ENCODE assay signal across 8 cellular contexts in genomic region chr4:26787461-26788340, GRCh38.
DNase-seq lines count a peak whose midpoint lies in the region; ATAC-seq and TF ChIP-seq lines count a peak whose summit lies in the region.

No MANE protein-coding gene starts in this region.

- TF ChIP-seq POLR2A in stomach (IDR thresholded peaks at IDR 0.05) = no peak

- H3K4me1 ChIP-seq in muscle layer of duodenum (ENCODE audit: control insufficient read depth in 1 of 2, insufficient read depth in 2 of 2, low read length in 2 of 2) (peaks cover 9 to 12% of the 10 kb centered on the region in 2 donors), stomach (peaks cover 0 to 18% (median 15%) of the 10 kb centered on the region in 4 donors)

- no peaks in the 10 kb centered on the region for H3K27me3 ChIP-seq in muscle layer of duodenum (ENCODE audit: low read depth, low read length)
- H3K27me3 ChIP-seq in stomach = no peaks in the 10 kb centered on the region

- peak; percentile 52 for ATAC-seq in HG03108 (IDR thresholded peaks at IDR 0.05; ENCODE audit: unreplicated experiment)

- H3K27ac ChIP-seq in muscle layer of duodenum (ENCODE audit: low read length) (peak overlapping the region; percentile 27), stomach (peak overlapping the region in 4 of 5 donors; percentile 4 to 66 (median 42))

- peaks cover 0 to 4% of the 10 kb centered on the region in 2 donors for H3K9me3 ChIP-seq in muscle layer of duodenum (ENCODE audit: control insufficient read depth in 1 of 2, low read length in 2 of 2)
- H3K9me3 ChIP-seq in stomach = no peaks in the 10 kb centered on the region

- intact Hi-C loops in stomach (cut with DNase I; ENCODE audit: low total_unique reads) = no loop called here

- 32 to 39% (median 37%) methylated on average over 11 of the region's 11 CpGs for WGBS in stomach, 5 donors

- TF ChIP-seq EP300 in stomach (IDR thresholded peaks at IDR 0.05) = no peak

- H3K36me3 ChIP-seq in muscle layer of duodenum (ENCODE audit: control insufficient read depth in 1 of 2, insufficient read depth in 2 of 2, low read length in 2 of 2) (no peaks in the 10 kb centered on the region), stomach (no peaks in the 10 kb centered on the region)

- H3K4me3 ChIP-seq in GM12864 (ENCODE audit: low read depth, low read length) (no peak overlapping the region), muscle layer of duodenum (ENCODE audit: low read depth in 1 of 2, low read length in 2 of 2) (no peak overlapping the region), stomach (no peak overlapping the region)

- TF ChIP-seq CTCF in GM12864 (IDR thresholded peaks at IDR 0.05; ENCODE audit: low read depth, low read length, missing control alignments) (peak; percentile 39), stomach (IDR thresholded peaks at IDR 0.05) (peak in 1 of 7 experiments; percentile 19)

- no peak for DNase-seq in GM12864 (ENCODE audit: low read depth)
- peak; percentile 47 for DNase-seq in SK-N-DZ (ENCODE audit: low spot score)
- peak; percentile 8 for DNase-seq in central memory CD4-positive, alpha-beta T cell
- DNase-seq in stomach = peak; percentile 60
- no peak for DNase-seq in epidermal melanocyte (ENCODE audit: insufficient read length, low spot score)
- DNase-seq in SKM-1 (lab: John Stamatoyannopoulos, UW; ENCODE audit: unreplicated experiment) = no peak

Comparison
In these comparisons a context has a peak if more than half of its experiments do, and no peak if none do; other contexts are left out.
1. DNase-seq: peak in SK-N-DZ (single experiment), central memory CD4-positive, alpha-beta T cell (single experiment) and stomach (single experiment); none in GM12864 (single experiment), epidermal melanocyte (single experiment) and SKM-1 (single experiment).